Comparison of ENCODE assay signal across 19 cellular contexts in genomic region chr10:50219646-50220045, GRCh38. TPM values are rescaled to one million over a fixed set of nuclear protein-coding genes. Genes with fewer than 3 reads are reported as not detected.
DNase-seq lines count a peak whose midpoint lies in the region; FAIRE-seq and TF ChIP-seq lines count a peak whose summit lies in the region.
"Had no signal": no experiment of that assay in that cellular context is flagged by ENCODE, and none has a peak within 500 bp of the region (broad histone marks: within the 10 kb centered on the region; RNA-seq: fewer than 3 reads in every experiment).

No MANE protein-coding gene starts in this region.

- peaks cover 3% of the 10 kb centered on the region for H3K4me1 Mint-ChIP-seq in activated CD4-positive, alpha-beta memory T cell treated with anti-CD3 and anti-CD28 coated beads for 36 hours (ENCODE audit: low read depth)
- H3K4me1 Mint-ChIP-seq in activated CD4-positive, alpha-beta memory T cell treated with anti-CD3 and anti-CD28 coated beads, Interleukin-2, amount 10 ng/mL, durations not matched to agents 7 days and 5 days, result peaks cover 3% of the 10 kb centered on the region
- H3K4me1 Mint-ChIP-seq: CD4-positive, alpha-beta memory T cell had no signal

- TF ChIP-seq CTCF in choroid plexus epithelial cell (conservative IDR thresholded peaks at IDR 0.05; ENCODE audit: low read depth, low read length), result no peak
- no peak for TF ChIP-seq CTCF in foreskin fibroblast (IDR thresholded peaks at IDR 0.05; ENCODE audit: low read depth, low read length)
- TF ChIP-seq CTCF in BE2C (IDR thresholded peaks at IDR 0.05; ENCODE audit: low read depth, low read length), result no peak

- peak overlapping the region; percentile 11 for H3K27ac Mint-ChIP-seq in activated CD4-positive, alpha-beta memory T cell treated with anti-CD3 and anti-CD28 coated beads for 36 hours
- H3K27ac Mint-ChIP-seq in activated CD4-positive, alpha-beta memory T cell treated with anti-CD3 and anti-CD28 coated beads, Interleukin-2, amount 10 ng/mL, durations not matched to agents 7 days and 5 days, result no peak overlapping the region
- H3K27ac Mint-ChIP-seq: CD14-positive monocyte; CD4-positive, alpha-beta memory T cell had no signal

- DNase-seq in activated CD4-positive, alpha-beta memory T cell treated with anti-CD3 and anti-CD28 coated beads for 36 hours, result no peak
- no peak for DNase-seq in activated CD4-positive, alpha-beta memory T cell treated with anti-CD3 and anti-CD28 coated beads, Interleukin-2, amount 10 ng/mL, durations not matched to agents 7 days and 5 days
- DNase-seq in choroid plexus epithelial cell (ENCODE audit: low read depth) (peak; percentile 2), foreskin fibroblast (peak; percentile 4 to 12), small intestine (peak; percentile 43), HPDE6-E6E7 (ENCODE audit: extremely low spot score) (no peak), BE2C (no peak), NCI-H2171 treated with DMSO at 0.1 percent for 48 hours (lab: John Stamatoyannopoulos, UW) (no peak)
- DNase-seq: AML-193; Calu3; CD4-positive, alpha-beta memory T cell; DMS79 treated with DMSO at 0.1 percent for 48 hours; GF-D8; GOT3; H7 had no signal

- H3K36me3 Mint-ChIP-seq in activated CD4-positive, alpha-beta memory T cell treated with anti-CD3 and anti-CD28 coated beads for 36 hours, result no peaks in the 10 kb centered on the region
- no peaks in the 10 kb centered on the region for H3K36me3 Mint-ChIP-seq in activated CD4-positive, alpha-beta memory T cell treated with anti-CD3 and anti-CD28 coated beads, Interleukin-2, amount 10 ng/mL, durations not matched to agents 7 days and 5 days (ENCODE audit: low read depth)
- H3K36me3 Mint-ChIP-seq: CD14-positive monocyte; CD4-positive, alpha-beta memory T cell had no signal

- H3K27ac ChIP-seq in small intestine (ENCODE audit: low read depth in 1 of 2, low read length in 1 of 2), result no peak overlapping the region
- H3K27ac ChIP-seq: 22Rv1, A549, BLaER1 had no signal

- H3K36me3 ChIP-seq in small intestine (ENCODE audit: control insufficient read depth in 2 of 2, insufficient read depth in 2 of 2, low read length in 2 of 2) (peaks cover 0 to 5% of the 10 kb centered on the region in 2 donors), BE2C (no peaks in the 10 kb centered on the region)
- H3K36me3 ChIP-seq: BLaER1 had no signal

- CTCF ChIA-PET in activated CD4-positive, alpha-beta memory T cell treated with anti-CD3 and anti-CD28 coated beads for 36 hours (lab: Charles Lee), result no interaction called here
- CTCF ChIA-PET in activated CD4-positive, alpha-beta memory T cell treated with anti-CD3 and anti-CD28 coated beads, Interleukin-2, amount 10 ng/mL, durations not matched to agents 7 days and 5 days (lab: Charles Lee), result no interaction called here

- H3K4me3 Mint-ChIP-seq in activated CD4-positive, alpha-beta memory T cell treated with anti-CD3 and anti-CD28 coated beads for 36 hours, result no peak overlapping the region
- no peak overlapping the region for H3K4me3 Mint-ChIP-seq in activated CD4-positive, alpha-beta memory T cell treated with anti-CD3 and anti-CD28 coated beads, Interleukin-2, amount 10 ng/mL, durations not matched to agents 7 days and 5 days
- H3K4me3 Mint-ChIP-seq: CD14-positive monocyte; CD4-positive, alpha-beta memory T cell had no signal

- no peaks in the 10 kb centered on the region for H3K27me3 ChIP-seq in small intestine (ENCODE audit: control insufficient read depth in 2 of 2, insufficient read depth in 2 of 2, low read length in 2 of 2)
- peaks cover 4% of the 10 kb centered on the region; the same call in 1 of the 2 replicates for H3K27me3 ChIP-seq in BE2C
- H3K27me3 ChIP-seq: BLaER1 had no signal

- no peaks in the 10 kb centered on the region for H3K4me1 ChIP-seq in small intestine (ENCODE audit: control insufficient read depth in 2 of 2, insufficient read depth in 1 of 2, low read depth in 1 of 2, low read length in 1 of 2)
- no peaks in the 10 kb centered on the region for H3K4me1 ChIP-seq in BE2C
- H3K4me1 ChIP-seq: A549 had no signal

- H3K9me3 ChIP-seq in small intestine (ENCODE audit: control insufficient read depth, low read depth) (no peaks in the 10 kb centered on the region), BE2C (no peaks in the 10 kb centered on the region)
- H3K9me3 ChIP-seq: A549, BLaER1 had no signal

- H3K4me3 ChIP-seq in choroid plexus epithelial cell (ENCODE audit: low read depth, low read length) (no peak overlapping the region), foreskin fibroblast (ENCODE audit: low read depth in 1 of 2, low read length in 2 of 2) (no peak overlapping the region), small intestine (ENCODE audit: low read depth in 1 of 2, low read length in 2 of 2) (no peak overlapping the region), BE2C (ENCODE audit: low read depth, low read length) (no peak overlapping the region)
- H3K4me3 ChIP-seq: A549, BLaER1 had no signal

- FAIRE-seq in small intestine (lab: Jason Lieb, UNC), result no peak

- H3K9me3 Mint-ChIP-seq in activated CD4-positive, alpha-beta memory T cell treated with anti-CD3 and anti-CD28 coated beads for 36 hours, result peaks cover 3% of the 10 kb centered on the region
- H3K9me3 Mint-ChIP-seq in activated CD4-positive, alpha-beta memory T cell treated with anti-CD3 and anti-CD28 coated beads, Interleukin-2, amount 10 ng/mL, durations not matched to agents 7 days and 5 days, result no peaks in the 10 kb centered on the region

- intact Hi-C loops in activated CD4-positive, alpha-beta memory T cell treated with anti-CD3 and anti-CD28 coated beads for 36 hours (cut with micrococcal nuclease), result no loop called here

- 72 to 92% (median 85%) methylated on average over 2 of the region's 2 CpGs for WGBS in small intestine, 3 donors

- H3K27me3 Mint-ChIP-seq in activated CD4-positive, alpha-beta memory T cell treated with anti-CD3 and anti-CD28 coated beads for 36 hours, result peaks cover 13% of the 10 kb centered on the region
- H3K27me3 Mint-ChIP-seq in activated CD4-positive, alpha-beta memory T cell treated with anti-CD3 and anti-CD28 coated beads, Interleukin-2, amount 10 ng/mL, durations not matched to agents 7 days and 5 days, result peaks cover 19% of the 10 kb centered on the region

- POLR2A ChIA-PET in activated CD4-positive, alpha-beta memory T cell treated with anti-CD3 and anti-CD28 coated beads for 36 hours (lab: Charles Lee), result no interaction called here
- POLR2A ChIA-PET in activated CD4-positive, alpha-beta memory T cell treated with anti-CD3 and anti-CD28 coated beads, Interleukin-2, amount 10 ng/mL, durations not matched to agents 7 days and 5 days (lab: Charles Lee), result no interaction called here

RNA-seq across cellular contexts. Expression of gene ASAH2, which starts 31.7 kb away (rescaled TPM):
- 1 to 10 TPM; 3.0 to 3.3 TPM for total RNA-seq in activated CD4-positive, alpha-beta memory T cell treated with anti-CD3 and anti-CD28 coated beads for 36 hours
- total RNA-seq in activated CD4-positive, alpha-beta memory T cell treated with anti-CD3 and anti-CD28 coated beads, Interleukin-2, amount 10 ng/mL, durations not matched to agents 7 days and 5 days, result 1 to 10 TPM; 2.1 to 3.6 TPM
- 10 to 100 TPM in 2 of 3 donors, 1 to 10 TPM in 1; 3.8 to 32.2 (median 21.1) TPM for polyA plus RNA-seq in small intestine
- 0.54 TPM for polyA plus RNA-seq in BE2C (2012; ENCODE audit: insufficient read depth, insufficient read length, low read depth)
- polyA plus RNA-seq: CD14-positive monocyte had no signal

Comparison
In these comparisons a context has a peak if more than half of its experiments do, and no peak if none do; other contexts are left out.
1. DNase-seq: peak in choroid plexus epithelial cell (single experiment), foreskin fibroblast (2 of 2) and small intestine (single experiment); none in activated CD4-positive, alpha-beta memory T cell treated with anti-CD3 and anti-CD28 coated beads for 36 hours (single experiment), activated CD4-positive, alpha-beta memory T cell treated with anti-CD3 and anti-CD28 coated beads, Interleukin-2, amount 10 ng/mL, durations not matched to agents 7 days and 5 days (single experiment), HPDE6-E6E7 (single experiment), BE2C (single experiment) and NCI-H2171 treated with DMSO at 0.1 percent for 48 hours (single experiment).